ENCODE assay signal across 1 cellular context in the genomic region with DNA sequence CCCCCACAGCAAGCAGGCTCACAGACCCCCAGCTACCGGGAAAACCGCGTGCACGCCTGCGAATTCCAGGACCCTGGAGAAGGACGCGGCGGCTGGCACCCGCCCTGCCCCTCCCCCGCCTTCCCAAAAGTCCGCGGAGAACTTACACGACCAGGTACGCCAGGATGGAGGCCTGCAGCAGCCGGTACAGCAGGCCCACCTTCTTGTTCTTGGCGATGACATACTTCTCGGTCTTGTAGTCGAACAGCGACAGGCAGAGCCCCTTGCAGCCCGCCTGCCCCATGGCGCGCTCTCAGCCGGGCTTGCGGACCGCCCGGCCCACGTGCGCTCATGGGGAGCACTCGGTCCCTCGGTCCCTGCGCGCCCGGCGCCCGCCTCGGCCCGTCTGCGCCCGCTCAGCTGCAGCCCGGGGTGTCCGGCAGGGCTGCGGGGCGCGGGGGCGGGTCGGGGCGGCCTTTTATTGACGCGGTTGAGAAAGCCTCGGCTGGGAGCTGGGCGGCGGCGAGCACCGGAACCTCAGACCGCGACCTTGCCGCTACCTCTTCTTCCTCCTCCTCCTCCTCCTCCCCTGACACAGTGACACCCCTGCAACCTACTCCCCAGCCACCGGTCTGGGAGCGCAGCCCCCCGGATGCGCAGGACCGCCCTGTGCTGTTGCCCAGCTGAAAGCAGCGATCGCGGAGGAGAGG.
TF ChIP-seq lines count a peak whose summit lies in the region.

A gene with protein sequence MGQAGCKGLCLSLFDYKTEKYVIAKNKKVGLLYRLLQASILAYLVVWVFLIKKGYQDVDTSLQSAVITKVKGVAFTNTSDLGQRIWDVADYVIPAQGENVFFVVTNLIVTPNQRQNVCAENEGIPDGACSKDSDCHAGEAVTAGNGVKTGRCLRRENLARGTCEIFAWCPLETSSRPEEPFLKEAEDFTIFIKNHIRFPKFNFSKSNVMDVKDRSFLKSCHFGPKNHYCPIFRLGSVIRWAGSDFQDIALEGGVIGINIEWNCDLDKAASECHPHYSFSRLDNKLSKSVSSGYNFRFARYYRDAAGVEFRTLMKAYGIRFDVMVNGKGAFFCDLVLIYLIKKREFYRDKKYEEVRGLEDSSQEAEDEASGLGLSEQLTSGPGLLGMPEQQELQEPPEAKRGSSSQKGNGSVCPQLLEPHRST (minus strand): TSS at position 433 of the 689 bp plus-strand sequence. CDS start 150 bp downstream, at position 283.

TF ChIP-seq in K562, 482 proteins besides CTCF, POLR2A, EP300 and RAD21 (continued from another document):
- peak in 1 of 2 experiments; percentile 46 for TF ChIP-seq AFF1 (IDR thresholded peaks at IDR 0.05; ENCODE audit: low read depth in 1 of 2, partially characterized antibody in 2 of 2)
- no peak for TF ChIP-seq ZNF583 (CRISPR knock-in tag; IDR thresholded peaks at IDR 0.05)
- TF ChIP-seq, protein P1, sequence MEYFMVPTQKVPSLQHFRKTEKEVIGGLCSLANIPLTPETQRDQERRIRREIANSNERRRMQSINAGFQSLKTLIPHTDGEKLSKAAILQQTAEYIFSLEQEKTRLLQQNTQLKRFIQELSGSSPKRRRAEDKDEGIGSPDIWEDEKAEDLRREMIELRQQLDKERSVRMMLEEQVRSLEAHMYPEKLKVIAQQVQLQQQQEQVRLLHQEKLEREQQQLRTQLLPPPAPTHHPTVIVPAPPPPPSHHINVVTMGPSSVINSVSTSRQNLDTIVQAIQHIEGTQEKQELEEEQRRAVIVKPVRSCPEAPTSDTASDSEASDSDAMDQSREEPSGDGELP (CRISPR knock-in tag; IDR thresholded peaks at IDR 0.05; ENCODE audit: borderline replicate concordance): peak; percentile 11; the same call in 1 of the 2 replicates
- TF ChIP-seq ZNF347 (CRISPR knock-in tag; IDR thresholded peaks at IDR 0.05; ENCODE audit: low read depth): no peak
- TF ChIP-seq ZKSCAN8 (CRISPR knock-in tag; IDR thresholded peaks at IDR 0.05): no peak
- TF ChIP-seq RNF2 (IDR thresholded peaks at IDR 0.05): no peak
- no peak for TF ChIP-seq TAF15 (IDR thresholded peaks at IDR 0.05; ENCODE audit: low read depth, low read length)
- TF ChIP-seq, protein P2, sequence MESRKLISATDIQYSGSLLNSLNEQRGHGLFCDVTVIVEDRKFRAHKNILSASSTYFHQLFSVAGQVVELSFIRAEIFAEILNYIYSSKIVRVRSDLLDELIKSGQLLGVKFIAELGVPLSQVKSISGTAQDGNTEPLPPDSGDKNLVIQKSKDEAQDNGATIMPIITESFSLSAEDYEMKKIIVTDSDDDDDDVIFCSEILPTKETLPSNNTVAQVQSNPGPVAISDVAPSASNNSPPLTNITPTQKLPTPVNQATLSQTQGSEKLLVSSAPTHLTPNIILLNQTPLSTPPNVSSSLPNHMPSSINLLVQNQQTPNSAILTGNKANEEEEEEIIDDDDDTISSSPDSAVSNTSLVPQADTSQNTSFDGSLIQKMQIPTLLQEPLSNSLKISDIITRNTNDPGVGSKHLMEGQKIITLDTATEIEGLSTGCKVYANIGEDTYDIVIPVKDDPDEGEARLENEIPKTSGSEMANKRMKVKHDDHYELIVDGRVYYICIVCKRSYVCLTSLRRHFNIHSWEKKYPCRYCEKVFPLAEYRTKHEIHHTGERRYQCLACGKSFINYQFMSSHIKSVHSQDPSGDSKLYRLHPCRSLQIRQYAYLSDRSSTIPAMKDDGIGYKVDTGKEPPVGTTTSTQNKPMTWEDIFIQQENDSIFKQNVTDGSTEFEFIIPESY (CRISPR knock-in tag; IDR thresholded peaks at IDR 0.05): peak; percentile 42; the same call in 1 of the 2 replicates
- 0 out of 2 replicates have a peak, but pooled peaks have one; percentile 20 for TF ChIP-seq ZFX (CRISPR knock-in tag; IDR thresholded peaks at IDR 0.05)
- TF ChIP-seq POLR2B (IDR thresholded peaks at IDR 0.05; ENCODE audit: low read depth, partially characterized antibody): no peak
- no peak for TF ChIP-seq ZFP1 (CRISPR knock-in tag; IDR thresholded peaks at IDR 0.05)
